ENCODE assay signal across 13 cellular contexts in genomic region chr18:46386788-46387187, GRCh38.
A peak's percentile ranks its signal among the peaks of the same experiment; 100 is the strongest.
DNase-seq lines count a peak whose midpoint lies in the region; ATAC-seq and TF ChIP-seq lines count a peak whose summit lies in the region.
"Had no signal": no experiment of that assay in that cellular context is flagged by ENCODE, and none has a peak within 500 bp of the region (broad histone marks: within the 10 kb centered on the region; RNA-seq: fewer than 3 reads in every experiment).

No MANE protein-coding gene starts in this region.

- POLR2A ChIA-PET in GM10248 (lab: Yijun Ruan, JAX): no interaction called here

- DNase-seq in Right ventricle myocardium superior (peak; percentile 60), cardiac septum (ENCODE audit: low spot score) (no peak), heart right ventricle (peak; percentile 43 to 64), occipital lobe (lab: John Stamatoyannopoulos, UW) (peak; percentile 43), ureter (ENCODE audit: low spot score) (peak; percentile 65), GM10248 (ENCODE audit: extremely low spot score) (no peak), type B pancreatic cell (ENCODE audit: extremely low spot score, unreplicated experiment) (no peak)
- DNase-seq in activated CD4-positive, alpha-beta T cell treated with anti-CD3 and anti-CD28 coated beads, Interleukin-2, amount 50 U/mL, for 4 hours: no peak
- DNase-seq: activated CD4-positive, alpha-beta T cell treated with anti-CD3 and anti-CD28 coated beads, Interleukin-2, amount 50 U/mL, for 48 hours; activated gamma-delta T cell treated with Interleukin-2 at 50 U/mL for 16 hours; Caco-2; trophoblast cell had no signal

- H3K27ac ChIP-seq in heart right ventricle: peak overlapping the region in 7 of 10 donors; percentile 24 to 68 (median 59)

- intact Hi-C loops in Right ventricle myocardium superior (cut with DNase I) (no loop called here), cardiac septum (cut with DNase I) (loop anchor here (2.0 to 10.0 kb wide), 2 partner anchors 26 to 52 kb away; a partner anchor contains a TSS), heart right ventricle (cut with DNase I) (loop anchor here in 1 of 10 donors (10.0 kb wide), 1 partner anchor 58 kb away; no protein-coding TSS in a partner anchor)

- H3K27me3 Mint-ChIP-seq in type B pancreatic cell: no peaks in the 10 kb centered on the region

- no peak overlapping the region for H3K27ac Mint-ChIP-seq in type B pancreatic cell

- H3K4me3 ChIP-seq in heart right ventricle: no peak overlapping the region

- peaks cover 17% of the 10 kb centered on the region for H3K4me1 Mint-ChIP-seq in type B pancreatic cell (ENCODE audit: unreplicated experiment)
- H3K4me1 Mint-ChIP-seq: central memory CD8-positive, alpha-beta T cell had no signal

- TF ChIP-seq CTCF in heart right ventricle (IDR thresholded peaks at IDR 0.05) (no peak), GM10248 (IDR thresholded peaks at IDR 0.05; ENCODE audit: control extremely low read depth, extremely low read depth, low read depth, missing control alignments) (no peak), type B pancreatic cell (conservative IDR thresholded peaks at IDR 0.05) (no peak)

- no peaks in the 10 kb centered on the region for H3K9me3 Mint-ChIP-seq in type B pancreatic cell
- H3K9me3 Mint-ChIP-seq: central memory CD8-positive, alpha-beta T cell had no signal

- ATAC-seq in Right ventricle myocardium superior (ENCODE audit: poor library complexity) (peak; percentile 96), heart right ventricle (peak; percentile 73 to 95 (median 88))

- peaks cover 8% of the 10 kb centered on the region for H3K36me3 Mint-ChIP-seq in type B pancreatic cell

- 28 to 38% methylated on average over 5 of the region's 5 CpGs for WGBS in heart right ventricle, 2 donors

- no peaks in the 10 kb centered on the region for H3K36me3 ChIP-seq in heart right ventricle

- H3K4me3 Mint-ChIP-seq in type B pancreatic cell: no peak overlapping the region
- H3K4me3 Mint-ChIP-seq: central memory CD8-positive, alpha-beta T cell had no signal

- H3K4me1 ChIP-seq in heart right ventricle: peaks cover 9 to 41% (median 20%) of the 10 kb centered on the region in 9 donors
- H3K4me1 ChIP-seq: Caco-2 had no signal

- no peaks in the 10 kb centered on the region for H3K27me3 ChIP-seq in heart right ventricle

- no peaks in the 10 kb centered on the region for H3K9me3 ChIP-seq in heart right ventricle
- H3K9me3 ChIP-seq: Caco-2 had no signal

- CTCF ChIA-PET in GM10248 (lab: Yijun Ruan, JAX): interaction anchor here (1.4 to 1.8 kb wide), 4 partner anchors 9 to 78 kb away, joined by 3 to 7 read pairs (median 4); no protein-coding TSS in a partner anchor

Comparison
In these comparisons a context has a peak if more than half of its experiments do, and no peak if none do; other contexts are left out.
1. DNase-seq: peak in Right ventricle myocardium superior (single experiment), heart right ventricle (2 of 2), occipital lobe (single experiment) and ureter (single experiment); none in cardiac septum (single experiment), activated CD4-positive, alpha-beta T cell treated with anti-CD3 and anti-CD28 coated beads, Interleukin-2, amount 50 U/mL, for 4 hours (0 of 2), GM10248 (single experiment) and type B pancreatic cell (single experiment).